In the genomic region with DNA sequence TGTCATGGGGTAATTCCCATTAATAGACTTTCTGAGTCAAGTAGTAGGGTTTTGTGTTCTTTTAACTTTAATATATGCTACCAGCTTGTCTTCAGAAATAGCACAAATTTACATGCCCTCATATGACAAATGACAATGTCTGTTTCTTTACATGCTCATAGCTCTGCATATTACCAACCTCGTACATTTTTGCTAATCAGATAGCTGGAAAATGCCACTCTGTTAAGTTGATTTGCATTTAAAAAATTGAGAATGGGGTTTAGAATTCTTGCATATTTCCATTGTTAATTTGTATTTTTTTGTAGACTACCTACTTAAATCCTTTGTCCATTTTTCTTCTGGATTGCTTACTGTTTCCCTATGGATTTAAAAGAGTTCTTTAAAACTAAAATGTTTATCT, we compare ENCODE assay signal across 3 cellular contexts. TPM values are rescaled to one million over a fixed set of nuclear protein-coding genes. Genes with fewer than 3 reads are reported as not detected.
"Had no signal": no experiment of that assay in that cellular context is flagged by ENCODE, and none has a peak within 500 bp of the region (broad histone marks: within the 10 kb centered on the region; RNA-seq: fewer than 3 reads in every experiment).

No MANE protein-coding gene starts in this region.

- DNase-seq: GDM1, GF-D8 had no signal

- H3K4me3 ChIP-seq: GM12878 had no signal

- ATAC-seq: GM12878 had no signal

RNA-seq across cellular contexts. Expression of a gene that starts 9.3 kb away (rescaled TPM):
- polyA plus RNA-seq: GM12878 had no signal
